Comparison of ENCODE assay signal across 8 cellular contexts in genomic region chr10:61397175-61397986, GRCh38. TPM values are rescaled to one million over a fixed set of nuclear protein-coding genes. Genes with fewer than 3 reads are reported as not detected.
DNase-seq lines count a peak whose midpoint lies in the region; ATAC-seq and TF ChIP-seq lines count a peak whose summit lies in the region.

No MANE protein-coding gene starts in this region.

- H2AFZ ChIP-seq in SU-DHL-6 (ENCODE audit: low read depth, low read length, severe bottlenecking) (no peak overlapping the region), smooth muscle cell (ENCODE audit: low read depth) (peak overlapping the region; percentile 62)

- H3K27me3 ChIP-seq in SU-DHL-6 (ENCODE audit: low read length), result no peaks in the 10 kb centered on the region
- H3K27me3 ChIP-seq in gastroesophageal sphincter, result no peaks in the 10 kb centered on the region
- no peaks in the 10 kb centered on the region for H3K27me3 ChIP-seq in smooth muscle cell (ENCODE audit: low read depth)

- H3F3A ChIP-seq in SU-DHL-6 (ENCODE audit: insufficient read depth), result no peaks in the 10 kb centered on the region
- no peaks in the 10 kb centered on the region for H3F3A ChIP-seq in smooth muscle cell (ENCODE audit: low read depth)

- TF ChIP-seq CTCF in SU-DHL-6 (IDR thresholded peaks at IDR 0.05; ENCODE audit: insufficient read depth, low read length, poor library complexity, severe bottlenecking), result no peak
- no peak for TF ChIP-seq CTCF in gastroesophageal sphincter (IDR thresholded peaks at IDR 0.05)
- TF ChIP-seq CTCF in smooth muscle cell (IDR thresholded peaks at IDR 0.05; ENCODE audit: borderline replicate concordance, insufficient read depth, poor library complexity, severe bottlenecking), result no peak

- no peak overlapping the region for H3K4me3 ChIP-seq in SU-DHL-6 (ENCODE audit: insufficient read depth, low read length, poor library complexity, severe bottlenecking)
- H3K4me3 ChIP-seq in gastroesophageal sphincter, result peak overlapping the region; percentile 24 to 41
- no peak overlapping the region for H3K4me3 ChIP-seq in smooth muscle cell

- H3K27ac ChIP-seq in SU-DHL-6 (ENCODE audit: low read depth, low read length) (no peak overlapping the region), gastroesophageal sphincter (peak overlapping the region in 3 of 4 donors; percentile 3 to 47 (median 42)), smooth muscle cell (ENCODE audit: low read depth) (no peak overlapping the region)

- ATAC-seq in HG02763 (IDR thresholded peaks at IDR 0.05; ENCODE audit: unreplicated experiment) (peak; percentile 70), gastroesophageal sphincter (peak; percentile 39), HG02571 (IDR thresholded peaks at IDR 0.05; ENCODE audit: unreplicated experiment) (no peak)

- no peak for TF ChIP-seq POLR2A in gastroesophageal sphincter (IDR thresholded peaks at IDR 0.05)

- H3K9ac ChIP-seq in SU-DHL-6 (ENCODE audit: low read length) (no peak overlapping the region), smooth muscle cell (ENCODE audit: low read depth) (no peak overlapping the region)

- H3K79me2 ChIP-seq in SU-DHL-6 (ENCODE audit: insufficient read depth, low read length), result no peaks in the 10 kb centered on the region
- H3K79me2 ChIP-seq in smooth muscle cell (ENCODE audit: low read depth), result no peaks in the 10 kb centered on the region

- no peaks in the 10 kb centered on the region for H3K36me3 ChIP-seq in SU-DHL-6 (ENCODE audit: low read length)
- no peaks in the 10 kb centered on the region for H3K36me3 ChIP-seq in gastroesophageal sphincter
- no peaks in the 10 kb centered on the region for H3K36me3 ChIP-seq in smooth muscle cell (ENCODE audit: low read depth)

- H3K4me2 ChIP-seq in SU-DHL-6 (ENCODE audit: low read depth, low read length, poor library complexity, severe bottlenecking), result peak overlapping the region; percentile 16
- no peak overlapping the region for H3K4me2 ChIP-seq in smooth muscle cell

- DNase-seq in ELR (ENCODE audit: low read depth) (peak; percentile 1), smooth muscle cell (lab: John Stamatoyannopoulos, UW; ENCODE audit: unreplicated experiment) (no peak), NCI-H1694 (lab: John Stamatoyannopoulos, UW) (no peak), NK-92 (lab: John Stamatoyannopoulos, UW; ENCODE audit: unreplicated experiment) (no peak)

- H3K9me2 ChIP-seq in SU-DHL-6 (replicated peaks; ENCODE audit: insufficient read depth, low read length), result no peaks in the 10 kb centered on the region

- H3K9me3 ChIP-seq in SU-DHL-6 (ENCODE audit: insufficient read depth, low read length), result no peaks in the 10 kb centered on the region
- no peaks in the 10 kb centered on the region for H3K9me3 ChIP-seq in gastroesophageal sphincter
- no peaks in the 10 kb centered on the region for H3K9me3 ChIP-seq in smooth muscle cell (replicated peaks; ENCODE audit: low read depth)

- H4K20me1 ChIP-seq in SU-DHL-6 (ENCODE audit: low read depth, low read length) (no peaks in the 10 kb centered on the region), smooth muscle cell (ENCODE audit: low read depth) (no peaks in the 10 kb centered on the region)

- 58% methylated on average over 5 to 7 of the region's 7 CpGs for WGBS in gastroesophageal sphincter (ENCODE audit: low coverage in 1 of 2), 2 donors
- 90% methylated on average over 7 of the region's 7 CpGs for WGBS in smooth muscle cell (ENCODE audit: low lambda C conversion rate)

- no peak for TF ChIP-seq EP300 in gastroesophageal sphincter (IDR thresholded peaks at IDR 0.05)

- H3K4me1 ChIP-seq in gastroesophageal sphincter (peaks cover 0 to 15% (median 0%) of the 10 kb centered on the region in 3 donors), smooth muscle cell (ENCODE audit: low read depth) (no peaks in the 10 kb centered on the region)

RNA-seq across cellular contexts. Expression of gene TMEM26, which starts 55.8 kb away (rescaled TPM):
- total RNA-seq in gastroesophageal sphincter (1 to 10 TPM in 1 of 4 donors, under 1 TPM in 2, not detected in 1; 0.12 to 1.7 (median 0.40) TPM), smooth muscle cell (not detected in 2 replicates)
- polyA plus RNA-seq in smooth muscle cell, result not detected in 2 replicates

Comparison
In these comparisons a context has a peak if more than half of its experiments do, and no peak if none do; other contexts are left out.
1. H3K27ac ChIP-seq: peak in gastroesophageal sphincter (3 of 4); none in SU-DHL-6 (single experiment) and smooth muscle cell (single experiment).
2. H3K4me3 ChIP-seq: peak in gastroesophageal sphincter (2 of 2); none in SU-DHL-6 (single experiment) and smooth muscle cell (single experiment).